In genomic region chr2:237316339-237316738, GRCh38 we compare ENCODE assay signal across 13 cellular contexts.
DNase-seq lines count a peak whose midpoint lies in the region; ATAC-seq and TF ChIP-seq lines count a peak whose summit lies in the region.
"Had no signal": no experiment of that assay in that cellular context is flagged by ENCODE, and none has a peak within 500 bp of the region (broad histone marks: within the 10 kb centered on the region; RNA-seq: fewer than 3 reads in every experiment).

No MANE protein-coding gene starts in this region.

- WGBS in esophagus, 2 donors, result 82 to 91% methylated on average over 6 of the region's 6 CpGs
- WGBS in suprapubic skin, result 91% methylated on average over 6 of the region's 6 CpGs

- POLR2A ChIA-PET in WTC11 (lab: Charles Lee), result no interaction called here

- H3K27ac Mint-ChIP-seq in WTC11, result no peak overlapping the region
- no peak overlapping the region for H3K27ac Mint-ChIP-seq in immature natural killer cell
- H3K27ac Mint-ChIP-seq in T-helper 17 cell, result no peak overlapping the region

- H3K4me3 ChIP-seq in esophagus (ENCODE audit: low read depth in 1 of 2, low read length in 2 of 2), result no peak overlapping the region
- no peak overlapping the region for H3K4me3 ChIP-seq in muscle layer of duodenum (ENCODE audit: low read depth in 1 of 2, low read length in 2 of 2)
- H3K4me3 ChIP-seq in suprapubic skin, result no peak overlapping the region

- H3K36me3 ChIP-seq in esophagus (ENCODE audit: control insufficient read depth in 2 of 2, insufficient read depth in 2 of 2, low read length in 1 of 2), result no peaks in the 10 kb centered on the region
- no peaks in the 10 kb centered on the region for H3K36me3 ChIP-seq in muscle layer of duodenum (ENCODE audit: control insufficient read depth in 1 of 2, insufficient read depth in 2 of 2, low read length in 2 of 2)
- H3K36me3 ChIP-seq in suprapubic skin, result no peaks in the 10 kb centered on the region
- H3K36me3 ChIP-seq: BE2C had no signal

- no peaks in the 10 kb centered on the region for H3K27me3 ChIP-seq in esophagus (ENCODE audit: control insufficient read depth in 1 of 2, insufficient read depth in 2 of 2, low read length in 2 of 2)
- H3K27me3 ChIP-seq in muscle layer of duodenum (ENCODE audit: low read depth, low read length), result no peaks in the 10 kb centered on the region
- no peaks in the 10 kb centered on the region for H3K27me3 ChIP-seq in suprapubic skin
- H3K27me3 ChIP-seq: BE2C had no signal

- H3K4me1 ChIP-seq in esophagus (ENCODE audit: control insufficient read depth in 2 of 2, insufficient read depth in 2 of 2, low read length in 1 of 2), result peaks cover 0 to 8% of the 10 kb centered on the region in 2 donors
- H3K4me1 ChIP-seq in muscle layer of duodenum (ENCODE audit: control insufficient read depth in 1 of 2, insufficient read depth in 2 of 2, low read length in 2 of 2), result peaks cover 24 to 28% of the 10 kb centered on the region in 2 donors
- peaks cover 33% of the 10 kb centered on the region for H3K4me1 ChIP-seq in suprapubic skin

- no peaks in the 10 kb centered on the region for H3K36me3 Mint-ChIP-seq in WTC11
- H3K36me3 Mint-ChIP-seq in immature natural killer cell, result no peaks in the 10 kb centered on the region
- no peaks in the 10 kb centered on the region for H3K36me3 Mint-ChIP-seq in T-helper 17 cell (ENCODE audit: low read depth)

- H3K9me3 Mint-ChIP-seq in WTC11, result no peaks in the 10 kb centered on the region
- no peaks in the 10 kb centered on the region for H3K9me3 Mint-ChIP-seq in immature natural killer cell

- H3K9me3 ChIP-seq in esophagus (ENCODE audit: control insufficient read depth in 2 of 2, insufficient read depth in 1 of 2, low read depth in 1 of 2, low read length in 1 of 2) (no peaks in the 10 kb centered on the region), muscle layer of duodenum (ENCODE audit: control insufficient read depth in 1 of 2, low read length in 2 of 2) (no peaks in the 10 kb centered on the region), suprapubic skin (no peaks in the 10 kb centered on the region), T-helper 17 cell (ENCODE audit: control insufficient read depth, low read length, poor library complexity, severe bottlenecking) (no peaks in the 10 kb centered on the region)
- H3K9me3 ChIP-seq: BE2C had no signal

- DNase-seq in WTC11 (ENCODE audit: low spot score), result no peak
- no peak for DNase-seq in suprapubic skin (ENCODE audit: low spot score in 2 of 2)
- no peak for DNase-seq in immature natural killer cell
- DNase-seq in epidermal melanocyte (ENCODE audit: insufficient read length, low spot score), result no peak
- no peak for DNase-seq in T-helper 17 cell
- DNase-seq in stimulated activated CD4-positive, alpha-beta T cell treated with anti-CD3 and anti-CD28 coated beads, Interleukin-4, amount 100 ng/mL, for 4 hours, result no peak
- DNase-seq: activated effector memory CD4-positive, alpha-beta T cell treated with anti-CD3 and anti-CD28 coated beads, Interleukin-2, amount 50 U/mL, for 16 hours; BE2C; effector CD4-positive, alpha-beta T cell; NCI-H1694; stimulated activated CD4-positive, alpha-beta T cell treated with anti-CD3 and anti-CD28 coated beads, Interleukin-4, amount 100 ng/mL, for 1 hour had no signal

- TF ChIP-seq CTCF in WTC11 (IDR thresholded peaks at IDR 0.05) (no peak), suprapubic skin (IDR thresholded peaks at IDR 0.05) (no peak)

- peaks cover 3% of the 10 kb centered on the region; the same call in 1 of the 2 replicates for H3K4me1 Mint-ChIP-seq in WTC11
- H3K4me1 Mint-ChIP-seq in immature natural killer cell, result no peaks in the 10 kb centered on the region
- H3K4me1 Mint-ChIP-seq in T-helper 17 cell, result peaks cover 2% of the 10 kb centered on the region

- ATAC-seq in WTC11 (no peak), T-helper 17 cell (no peak)

- H3K27ac ChIP-seq in esophagus (ENCODE audit: low read depth in 2 of 2, low read length in 1 of 2), result peak overlapping the region; percentile 53 to 56
- H3K27ac ChIP-seq in muscle layer of duodenum (ENCODE audit: low read length), result peak overlapping the region; percentile 97
- peak overlapping the region; percentile 53 for H3K27ac ChIP-seq in suprapubic skin

- H3K27me3 Mint-ChIP-seq in WTC11 (ENCODE audit: low read depth), result no peaks in the 10 kb centered on the region
- peaks cover 0 to 5% (median 0%) of the 10 kb centered on the region in 3 donors for H3K27me3 Mint-ChIP-seq in immature natural killer cell (ENCODE audit: low read depth in 3 of 3)
- peaks cover 59% of the 10 kb centered on the region for H3K27me3 Mint-ChIP-seq in T-helper 17 cell

- no peak for TF ChIP-seq POLR2A in suprapubic skin (IDR thresholded peaks at IDR 0.05)

- TF ChIP-seq EP300 in suprapubic skin (IDR thresholded peaks at IDR 0.05), result no peak

- CTCF ChIA-PET in WTC11 (lab: Charles Lee), result interaction anchor here (2.0 kb wide), 1 partner anchor 255 kb away, joined by 5 read pairs; no protein-coding TSS in a partner anchor

- H3K4me3 Mint-ChIP-seq in WTC11 (no peak overlapping the region), immature natural killer cell (no peak overlapping the region), T-helper 17 cell (no peak overlapping the region)

TF ChIP-seq in WTC11, 78 proteins besides CTCF, POLR2A, EP300 and RAD21:
- no peak for TF ChIP-seq USF1 (CRISPR knock-in tag; IDR thresholded peaks at IDR 0.05)
- peak; percentile 62; the same call in 1 of the 2 replicates for TF ChIP-seq ZNF317 (CRISPR knock-in tag; IDR thresholded peaks at IDR 0.05; ENCODE audit: borderline replicate concordance, low read depth)
- no peak for TF ChIP-seq MYBL2 (CRISPR knock-in tag; IDR thresholded peaks at IDR 0.05)
- TF ChIP-seq ATF3 (CRISPR knock-in tag; conservative IDR thresholded peaks at IDR 0.05), result no peak
- no peak for TF ChIP-seq CREM (CRISPR knock-in tag; IDR thresholded peaks at IDR 0.05)
- no peak for TF ChIP-seq IRF2 (CRISPR knock-in tag; IDR thresholded peaks at IDR 0.05; ENCODE audit: borderline replicate concordance, low read depth)
TF ChIP-seq in WTC11: peak in this region for 1.
